Comparison of ENCODE assay signal across 29 cellular contexts in genomic region chr3:163382183-163382582, GRCh38.
"Had no signal": no experiment of that assay in that cellular context is flagged by ENCODE, and none has a peak within 500 bp of the region (broad histone marks: within the 10 kb centered on the region; RNA-seq: fewer than 3 reads in every experiment).

No MANE protein-coding gene starts in this region.

- H3K9me3 ChIP-seq: adrenal gland, ascending aorta, body of pancreas, breast epithelium had no signal

- H3K4me1 ChIP-seq: adrenal gland, ascending aorta, body of pancreas, breast epithelium had no signal

- H3K36me3 ChIP-seq: adrenal gland, ascending aorta, brain microvascular endothelial cell, breast epithelium, cardiac muscle cell had no signal

- H3K27ac ChIP-seq: adrenal gland, ascending aorta, body of pancreas, brain microvascular endothelial cell, breast epithelium, cardiac muscle cell had no signal

- DNase-seq: activated effector memory CD4-positive, alpha-beta T cell treated with anti-CD3 and anti-CD28 coated beads, Interleukin-2, amount 50 U/mL, for 16 hours; activated effector memory CD4-positive, alpha-beta T cell treated with Interleukin-2 at 50 U/mL for 16 hours; activated gamma-delta T cell; activated gamma-delta T cell treated with Interleukin-2 at 50 U/mL for 16 hours; activated naive CD4-positive, alpha-beta T cell; activated naive CD4-positive, alpha-beta T cell treated with anti-CD3 and anti-CD28 coated beads for 36 hours; activated naive CD4-positive, alpha-beta T cell treated with anti-CD3 and anti-CD28 coated beads, Interleukin-2, amount 10 ng/mL, durations not matched to agents 7 days and 5 days; activated naive CD4-positive, alpha-beta T cell treated with anti-CD3 and anti-CD28 coated beads, Interleukin-2, amount 50 U/mL, for 16 hours; activated naive CD4-positive, alpha-beta T cell treated with Interleukin-2 at 50 U/mL for 16 hours; activated naive CD8-positive, alpha-beta T cell treated with anti-CD3 and anti-CD28 coated beads for 36 hours; activated naive CD8-positive, alpha-beta T cell treated with anti-CD3 and anti-CD28 coated beads, Interleukin-2, amount 10 ng/mL, durations not matched to agents 7 days and 5 days; activated naive CD8-positive, alpha-beta T cell treated with anti-CD3 and anti-CD28 coated beads, Interleukin-2, amount 50 U/mL, for 24 hours; activated T-cell treated with anti-CD3 and anti-CD28 coated beads, Interleukin-2, amount 50 U/mL, for 24 hours; activated T-cell treated with anti-CD3 and anti-CD28 coated beads, Interleukin-2, amount 50 U/mL, for 4 hours; activated T-cell treated with anti-CD3 and anti-CD28 coated beads, Interleukin-2, amount 50 U/mL, for 48 hours; activated T-cell treated with anti-CD3 and anti-CD28 coated beads, Interleukin-2, amount 50 U/mL, for 72 hours; adrenal gland; amniotic stem cell; amygdala; anterior cingulate cortex; aorta; body of pancreas; brain microvascular endothelial cell; caudate nucleus; central memory CD4-positive, alpha-beta T cell; cerebellar nuclear complex had no signal

- H3K4me3 ChIP-seq: adrenal gland, ascending aorta, body of pancreas, breast epithelium, cardiac muscle cell had no signal

- H3K27me3 ChIP-seq: adrenal gland, ascending aorta, body of pancreas, brain microvascular endothelial cell, breast epithelium, cardiac muscle cell had no signal
